ENCODE assay signal across 1 cellular context in genomic region chr22:30216710-30217109, GRCh38.
TF ChIP-seq lines count a peak whose summit lies in the region.

No MANE protein-coding gene starts in this region.

TF ChIP-seq in H1, 55 proteins besides CTCF, POLR2A, EP300 and RAD21:
- TF ChIP-seq CHD7 (IDR thresholded peaks at IDR 0.05; ENCODE audit: insufficient replicate concordance, low read length) = no peak
- TF ChIP-seq RXRA (IDR thresholded peaks at IDR 0.05; ENCODE audit: insufficient read depth, low read depth, low read length) = no peak
- no peak for TF ChIP-seq GABPA (IDR thresholded peaks at IDR 0.05; ENCODE audit: borderline replicate concordance, insufficient read depth, low read length)
- TF ChIP-seq SIRT6 (IDR thresholded peaks at IDR 0.05; ENCODE audit: low read length) = no peak
- no peak for TF ChIP-seq EZH2 (IDR thresholded peaks at IDR 0.05; ENCODE audit: low read depth, low read length, severe bottlenecking)
- no peak for TF ChIP-seq KDM1A (IDR thresholded peaks at IDR 0.05; ENCODE audit: borderline replicate concordance, low read length)
- no peak for TF ChIP-seq CBX8 (IDR thresholded peaks at IDR 0.05; ENCODE audit: borderline replicate concordance, low read depth, low read length)
- no peak for TF ChIP-seq HDAC6 (IDR thresholded peaks at IDR 0.05; ENCODE audit: low read depth, low read length)
- no peak for TF ChIP-seq MAFK (IDR thresholded peaks at IDR 0.05; ENCODE audit: low read depth, low read length)
- TF ChIP-seq ZNF274 (IDR thresholded peaks at IDR 0.05; ENCODE audit: borderline replicate concordance, extremely low read depth, low read length) = no peak
TF ChIP-seq in H1: peak in this region for 0.
